Comparison of ENCODE assay signal across 1 cellular context in the genomic region with DNA sequence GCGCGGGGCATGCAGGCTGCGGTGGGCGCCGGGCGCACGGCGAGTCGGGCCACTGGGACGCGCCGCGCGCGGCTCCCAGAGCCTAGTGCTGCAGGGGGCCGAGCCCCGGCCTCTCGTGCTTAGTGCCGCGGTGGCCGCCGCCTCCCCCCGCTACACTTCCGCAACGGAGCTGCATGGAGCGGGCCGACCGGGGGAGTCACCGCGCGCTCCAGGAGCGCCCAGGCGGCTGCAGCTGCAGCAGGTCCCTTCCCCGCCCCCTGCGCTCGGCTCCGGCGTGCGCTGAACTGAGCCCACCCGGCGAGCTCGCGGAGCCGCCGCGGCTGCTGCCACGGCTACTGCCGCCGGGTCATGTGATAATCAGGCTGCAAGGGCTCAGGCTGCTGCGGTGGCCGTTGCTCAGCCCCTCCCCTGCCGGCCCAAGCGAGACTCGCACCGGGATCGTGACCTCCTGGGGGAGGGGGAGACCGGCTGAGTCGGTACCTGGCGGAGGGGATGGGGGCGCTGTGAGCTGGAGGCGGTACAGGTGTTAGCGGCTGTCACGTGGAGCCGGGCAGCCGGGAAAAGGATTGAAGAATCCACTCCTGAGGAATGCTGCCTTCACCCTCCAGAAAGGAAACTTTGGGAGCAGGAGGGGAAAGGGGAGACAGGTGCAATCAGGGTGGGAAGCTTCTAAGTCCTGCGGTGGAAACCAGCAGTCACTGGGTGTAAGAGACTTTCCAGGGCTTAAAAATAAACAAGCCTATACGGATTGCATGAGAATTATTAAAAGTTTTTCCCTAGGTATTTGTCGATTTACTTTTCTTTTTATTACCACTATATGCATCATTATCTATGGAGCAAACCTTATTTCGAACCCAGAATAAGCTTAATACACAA.
A peak's percentile ranks its signal among the peaks of the same experiment; 100 is the strongest.
TF ChIP-seq lines count a peak whose summit lies in the region.

A gene with protein sequence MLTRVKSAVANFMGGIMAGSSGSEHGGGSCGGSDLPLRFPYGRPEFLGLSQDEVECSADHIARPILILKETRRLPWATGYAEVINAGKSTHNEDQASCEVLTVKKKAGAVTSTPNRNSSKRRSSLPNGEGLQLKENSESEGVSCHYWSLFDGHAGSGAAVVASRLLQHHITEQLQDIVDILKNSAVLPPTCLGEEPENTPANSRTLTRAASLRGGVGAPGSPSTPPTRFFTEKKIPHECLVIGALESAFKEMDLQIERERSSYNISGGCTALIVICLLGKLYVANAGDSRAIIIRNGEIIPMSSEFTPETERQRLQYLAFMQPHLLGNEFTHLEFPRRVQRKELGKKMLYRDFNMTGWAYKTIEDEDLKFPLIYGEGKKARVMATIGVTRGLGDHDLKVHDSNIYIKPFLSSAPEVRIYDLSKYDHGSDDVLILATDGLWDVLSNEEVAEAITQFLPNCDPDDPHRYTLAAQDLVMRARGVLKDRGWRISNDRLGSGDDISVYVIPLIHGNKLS (minus strand): TSS at position 352 of the 876 bp plus-strand sequence. CDS start 414 bp downstream, outside the sequence.

TF ChIP-seq in HepG2, 621 proteins besides CTCF, POLR2A, EP300 and RAD21 (continued from another document and continues in another):
- TF ChIP-seq, protein P1, sequence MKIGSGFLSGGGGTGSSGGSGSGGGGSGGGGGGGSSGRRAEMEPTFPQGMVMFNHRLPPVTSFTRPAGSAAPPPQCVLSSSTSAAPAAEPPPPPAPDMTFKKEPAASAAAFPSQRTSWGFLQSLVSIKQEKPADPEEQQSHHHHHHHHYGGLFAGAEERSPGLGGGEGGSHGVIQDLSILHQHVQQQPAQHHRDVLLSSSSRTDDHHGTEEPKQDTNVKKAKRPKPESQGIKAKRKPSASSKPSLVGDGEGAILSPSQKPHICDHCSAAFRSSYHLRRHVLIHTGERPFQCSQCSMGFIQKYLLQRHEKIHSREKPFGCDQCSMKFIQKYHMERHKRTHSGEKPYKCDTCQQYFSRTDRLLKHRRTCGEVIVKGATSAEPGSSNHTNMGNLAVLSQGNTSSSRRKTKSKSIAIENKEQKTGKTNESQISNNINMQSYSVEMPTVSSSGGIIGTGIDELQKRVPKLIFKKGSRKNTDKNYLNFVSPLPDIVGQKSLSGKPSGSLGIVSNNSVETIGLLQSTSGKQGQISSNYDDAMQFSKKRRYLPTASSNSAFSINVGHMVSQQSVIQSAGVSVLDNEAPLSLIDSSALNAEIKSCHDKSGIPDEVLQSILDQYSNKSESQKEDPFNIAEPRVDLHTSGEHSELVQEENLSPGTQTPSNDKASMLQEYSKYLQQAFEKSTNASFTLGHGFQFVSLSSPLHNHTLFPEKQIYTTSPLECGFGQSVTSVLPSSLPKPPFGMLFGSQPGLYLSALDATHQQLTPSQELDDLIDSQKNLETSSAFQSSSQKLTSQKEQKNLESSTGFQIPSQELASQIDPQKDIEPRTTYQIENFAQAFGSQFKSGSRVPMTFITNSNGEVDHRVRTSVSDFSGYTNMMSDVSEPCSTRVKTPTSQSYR (CRISPR knock-in tag; IDR thresholded peaks at IDR 0.05; ENCODE audit: borderline replicate concordance), result peak; percentile 99
- TF ChIP-seq NFIC (IDR thresholded peaks at IDR 0.05; ENCODE audit: low read length), result no peak
- peak; percentile 57 for TF ChIP-seq HNRNPLL (IDR thresholded peaks at IDR 0.05; ENCODE audit: low read depth, low read length, poor library complexity, severe bottlenecking)
- TF ChIP-seq, protein P2, sequence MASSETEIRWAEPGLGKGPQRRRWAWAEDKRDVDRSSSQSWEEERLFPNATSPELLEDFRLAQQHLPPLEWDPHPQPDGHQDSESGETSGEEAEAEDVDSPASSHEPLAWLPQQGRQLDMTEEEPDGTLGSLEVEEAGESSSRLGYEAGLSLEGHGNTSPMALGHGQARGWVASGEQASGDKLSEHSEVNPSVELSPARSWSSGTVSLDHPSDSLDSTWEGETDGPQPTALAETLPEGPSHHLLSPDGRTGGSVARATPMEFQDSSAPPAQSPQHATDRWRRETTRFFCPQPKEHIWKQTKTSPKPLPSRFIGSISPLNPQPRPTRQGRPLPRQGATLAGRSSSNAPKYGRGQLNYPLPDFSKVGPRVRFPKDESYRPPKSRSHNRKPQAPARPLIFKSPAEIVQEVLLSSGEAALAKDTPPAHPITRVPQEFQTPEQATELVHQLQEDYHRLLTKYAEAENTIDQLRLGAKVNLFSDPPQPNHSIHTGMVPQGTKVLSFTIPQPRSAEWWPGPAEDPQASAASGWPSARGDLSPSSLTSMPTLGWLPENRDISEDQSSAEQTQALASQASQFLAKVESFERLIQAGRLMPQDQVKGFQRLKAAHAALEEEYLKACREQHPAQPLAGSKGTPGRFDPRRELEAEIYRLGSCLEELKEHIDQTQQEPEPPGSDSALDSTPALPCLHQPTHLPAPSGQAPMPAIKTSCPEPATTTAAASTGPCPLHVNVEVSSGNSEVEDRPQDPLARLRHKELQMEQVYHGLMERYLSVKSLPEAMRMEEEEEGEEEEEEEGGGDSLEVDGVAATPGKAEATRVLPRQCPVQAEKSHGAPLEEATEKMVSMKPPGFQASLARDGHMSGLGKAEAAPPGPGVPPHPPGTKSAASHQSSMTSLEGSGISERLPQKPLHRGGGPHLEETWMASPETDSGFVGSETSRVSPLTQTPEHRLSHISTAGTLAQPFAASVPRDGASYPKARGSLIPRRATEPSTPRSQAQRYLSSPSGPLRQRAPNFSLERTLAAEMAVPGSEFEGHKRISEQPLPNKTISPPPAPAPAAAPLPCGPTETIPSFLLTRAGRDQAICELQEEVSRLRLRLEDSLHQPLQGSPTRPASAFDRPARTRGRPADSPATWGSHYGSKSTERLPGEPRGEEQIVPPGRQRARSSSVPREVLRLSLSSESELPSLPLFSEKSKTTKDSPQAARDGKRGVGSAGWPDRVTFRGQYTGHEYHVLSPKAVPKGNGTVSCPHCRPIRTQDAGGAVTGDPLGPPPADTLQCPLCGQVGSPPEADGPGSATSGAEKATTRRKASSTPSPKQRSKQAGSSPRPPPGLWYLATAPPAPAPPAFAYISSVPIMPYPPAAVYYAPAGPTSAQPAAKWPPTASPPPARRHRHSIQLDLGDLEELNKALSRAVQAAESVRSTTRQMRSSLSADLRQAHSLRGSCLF (CRISPR knock-in tag; IDR thresholded peaks at IDR 0.05; ENCODE audit: borderline replicate concordance), result no peak
- 0 out of 2 replicates have a peak, but pooled peaks have one; percentile 59 for TF ChIP-seq ZFP1 (CRISPR knock-in tag; IDR thresholded peaks at IDR 0.05)
- no peak for TF ChIP-seq ZNF878 (CRISPR knock-in tag; IDR thresholded peaks at IDR 0.05)
- no peak for TF ChIP-seq SRSF1 (optimal IDR thresholded peaks at IDR 0.05; ENCODE audit: low read depth, low read length)
- no peak for TF ChIP-seq U2AF1 (optimal IDR thresholded peaks at IDR 0.05; ENCODE audit: low read depth, low read length)
- TF ChIP-seq, protein P3, sequence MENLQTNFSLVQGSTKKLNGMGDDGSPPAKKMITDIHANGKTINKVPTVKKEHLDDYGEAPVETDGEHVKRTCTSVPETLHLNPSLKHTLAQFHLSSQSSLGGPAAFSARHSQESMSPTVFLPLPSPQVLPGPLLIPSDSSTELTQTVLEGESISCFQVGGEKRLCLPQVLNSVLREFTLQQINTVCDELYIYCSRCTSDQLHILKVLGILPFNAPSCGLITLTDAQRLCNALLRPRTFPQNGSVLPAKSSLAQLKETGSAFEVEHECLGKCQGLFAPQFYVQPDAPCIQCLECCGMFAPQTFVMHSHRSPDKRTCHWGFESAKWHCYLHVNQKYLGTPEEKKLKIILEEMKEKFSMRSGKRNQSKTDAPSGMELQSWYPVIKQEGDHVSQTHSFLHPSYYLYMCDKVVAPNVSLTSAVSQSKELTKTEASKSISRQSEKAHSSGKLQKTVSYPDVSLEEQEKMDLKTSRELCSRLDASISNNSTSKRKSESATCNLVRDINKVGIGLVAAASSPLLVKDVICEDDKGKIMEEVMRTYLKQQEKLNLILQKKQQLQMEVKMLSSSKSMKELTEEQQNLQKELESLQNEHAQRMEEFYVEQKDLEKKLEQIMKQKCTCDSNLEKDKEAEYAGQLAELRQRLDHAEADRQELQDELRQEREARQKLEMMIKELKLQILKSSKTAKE (CRISPR knock-in tag; IDR thresholded peaks at IDR 0.05; ENCODE audit: borderline replicate concordance), result peak; percentile 93
- TF ChIP-seq ZBTB3 (CRISPR knock-in tag; IDR thresholded peaks at IDR 0.05; ENCODE audit: borderline replicate concordance, low read depth), result no peak
- TF ChIP-seq FOXC1 (CRISPR knock-in tag; IDR thresholded peaks at IDR 0.05; ENCODE audit: borderline replicate concordance), result no peak
- TF ChIP-seq, protein P4, sequence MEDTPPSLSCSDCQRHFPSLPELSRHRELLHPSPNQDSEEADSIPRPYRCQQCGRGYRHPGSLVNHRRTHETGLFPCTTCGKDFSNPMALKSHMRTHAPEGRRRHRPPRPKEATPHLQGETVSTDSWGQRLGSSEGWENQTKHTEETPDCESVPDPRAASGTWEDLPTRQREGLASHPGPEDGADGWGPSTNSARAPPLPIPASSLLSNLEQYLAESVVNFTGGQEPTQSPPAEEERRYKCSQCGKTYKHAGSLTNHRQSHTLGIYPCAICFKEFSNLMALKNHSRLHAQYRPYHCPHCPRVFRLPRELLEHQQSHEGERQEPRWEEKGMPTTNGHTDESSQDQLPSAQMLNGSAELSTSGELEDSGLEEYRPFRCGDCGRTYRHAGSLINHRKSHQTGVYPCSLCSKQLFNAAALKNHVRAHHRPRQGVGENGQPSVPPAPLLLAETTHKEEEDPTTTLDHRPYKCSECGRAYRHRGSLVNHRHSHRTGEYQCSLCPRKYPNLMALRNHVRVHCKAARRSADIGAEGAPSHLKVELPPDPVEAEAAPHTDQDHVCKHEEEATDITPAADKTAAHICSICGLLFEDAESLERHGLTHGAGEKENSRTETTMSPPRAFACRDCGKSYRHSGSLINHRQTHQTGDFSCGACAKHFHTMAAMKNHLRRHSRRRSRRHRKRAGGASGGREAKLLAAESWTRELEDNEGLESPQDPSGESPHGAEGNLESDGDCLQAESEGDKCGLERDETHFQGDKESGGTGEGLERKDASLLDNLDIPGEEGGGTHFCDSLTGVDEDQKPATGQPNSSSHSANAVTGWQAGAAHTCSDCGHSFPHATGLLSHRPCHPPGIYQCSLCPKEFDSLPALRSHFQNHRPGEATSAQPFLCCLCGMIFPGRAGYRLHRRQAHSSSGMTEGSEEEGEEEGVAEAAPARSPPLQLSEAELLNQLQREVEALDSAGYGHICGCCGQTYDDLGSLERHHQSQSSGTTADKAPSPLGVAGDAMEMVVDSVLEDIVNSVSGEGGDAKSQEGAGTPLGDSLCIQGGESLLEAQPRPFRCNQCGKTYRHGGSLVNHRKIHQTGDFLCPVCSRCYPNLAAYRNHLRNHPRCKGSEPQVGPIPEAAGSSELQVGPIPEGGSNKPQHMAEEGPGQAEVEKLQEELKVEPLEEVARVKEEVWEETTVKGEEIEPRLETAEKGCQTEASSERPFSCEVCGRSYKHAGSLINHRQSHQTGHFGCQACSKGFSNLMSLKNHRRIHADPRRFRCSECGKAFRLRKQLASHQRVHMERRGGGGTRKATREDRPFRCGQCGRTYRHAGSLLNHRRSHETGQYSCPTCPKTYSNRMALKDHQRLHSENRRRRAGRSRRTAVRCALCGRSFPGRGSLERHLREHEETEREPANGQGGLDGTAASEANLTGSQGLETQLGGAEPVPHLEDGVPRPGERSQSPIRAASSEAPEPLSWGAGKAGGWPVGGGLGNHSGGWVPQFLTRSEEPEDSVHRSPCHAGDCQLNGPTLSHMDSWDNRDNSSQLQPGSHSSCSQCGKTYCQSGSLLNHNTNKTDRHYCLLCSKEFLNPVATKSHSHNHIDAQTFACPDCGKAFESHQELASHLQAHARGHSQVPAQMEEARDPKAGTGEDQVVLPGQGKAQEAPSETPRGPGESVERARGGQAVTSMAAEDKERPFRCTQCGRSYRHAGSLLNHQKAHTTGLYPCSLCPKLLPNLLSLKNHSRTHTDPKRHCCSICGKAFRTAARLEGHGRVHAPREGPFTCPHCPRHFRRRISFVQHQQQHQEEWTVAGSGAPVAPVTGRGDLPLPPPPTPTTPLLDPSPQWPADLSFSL (CRISPR knock-in tag; IDR thresholded peaks at IDR 0.05), result 0 out of 2 replicates have a peak, but pooled peaks have one; percentile 24
- peak; percentile 70 for TF ChIP-seq GATAD1 (CRISPR knock-in tag; IDR thresholded peaks at IDR 0.05)
- TF ChIP-seq JARID2 (CRISPR knock-in tag; IDR thresholded peaks at IDR 0.05; ENCODE audit: insufficient replicate concordance), result peak; percentile 64
- peak; percentile 39; the same call in 1 of the 2 replicates for TF ChIP-seq NR1H2 (CRISPR knock-in tag; IDR thresholded peaks at IDR 0.05; ENCODE audit: borderline replicate concordance, low read depth)
- no peak for TF ChIP-seq ZNF775 (CRISPR knock-in tag; IDR thresholded peaks at IDR 0.05; ENCODE audit: borderline replicate concordance)
- TF ChIP-seq PHF20 (CRISPR knock-in tag; IDR thresholded peaks at IDR 0.05), result peak; percentile 58; the same call in 1 of the 2 replicates
- TF ChIP-seq ZNF850 (CRISPR knock-in tag; conservative IDR thresholded peaks at IDR 0.05), result no peak
- TF ChIP-seq, protein P5, sequence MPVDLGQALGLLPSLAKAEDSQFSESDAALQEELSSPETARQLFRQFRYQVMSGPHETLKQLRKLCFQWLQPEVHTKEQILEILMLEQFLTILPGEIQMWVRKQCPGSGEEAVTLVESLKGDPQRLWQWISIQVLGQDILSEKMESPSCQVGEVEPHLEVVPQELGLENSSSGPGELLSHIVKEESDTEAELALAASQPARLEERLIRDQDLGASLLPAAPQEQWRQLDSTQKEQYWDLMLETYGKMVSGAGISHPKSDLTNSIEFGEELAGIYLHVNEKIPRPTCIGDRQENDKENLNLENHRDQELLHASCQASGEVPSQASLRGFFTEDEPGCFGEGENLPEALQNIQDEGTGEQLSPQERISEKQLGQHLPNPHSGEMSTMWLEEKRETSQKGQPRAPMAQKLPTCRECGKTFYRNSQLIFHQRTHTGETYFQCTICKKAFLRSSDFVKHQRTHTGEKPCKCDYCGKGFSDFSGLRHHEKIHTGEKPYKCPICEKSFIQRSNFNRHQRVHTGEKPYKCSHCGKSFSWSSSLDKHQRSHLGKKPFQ (CRISPR knock-in tag; IDR thresholded peaks at IDR 0.05; ENCODE audit: insufficient replicate concordance), result peak; percentile 29
- TF ChIP-seq, protein P6, sequence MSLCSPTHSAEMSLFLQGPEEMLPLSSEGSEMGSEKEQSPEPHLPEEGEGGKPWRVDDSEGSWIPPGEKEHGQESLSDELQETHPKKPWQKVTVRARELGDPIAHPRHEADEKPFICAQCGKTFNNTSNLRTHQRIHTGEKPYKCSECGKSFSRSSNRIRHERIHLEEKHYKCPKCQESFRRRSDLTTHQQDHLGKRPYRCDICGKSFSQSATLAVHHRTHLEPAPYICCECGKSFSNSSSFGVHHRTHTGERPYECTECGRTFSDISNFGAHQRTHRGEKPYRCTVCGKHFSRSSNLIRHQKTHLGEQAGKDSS (CRISPR knock-in tag; IDR thresholded peaks at IDR 0.05; ENCODE audit: borderline replicate concordance, low read depth), result peak; percentile 86; the same call in 1 of the 2 replicates
- no peak for TF ChIP-seq SMAD3 (CRISPR knock-in tag; IDR thresholded peaks at IDR 0.05)
- TF ChIP-seq ZBTB20 (CRISPR knock-in tag; IDR thresholded peaks at IDR 0.05; ENCODE audit: borderline replicate concordance, low read depth), result no peak
- no peak for TF ChIP-seq PCBP2 (optimal IDR thresholded peaks at IDR 0.05; ENCODE audit: low read depth, low read length, poor library complexity, severe bottlenecking)
- peak; percentile 98 for TF ChIP-seq KDM4B (CRISPR knock-in tag; IDR thresholded peaks at IDR 0.05)
- peak; percentile 46; the same call in 1 of the 2 replicates for TF ChIP-seq ZNF343 (CRISPR knock-in tag; IDR thresholded peaks at IDR 0.05)
- TF ChIP-seq, protein P7, sequence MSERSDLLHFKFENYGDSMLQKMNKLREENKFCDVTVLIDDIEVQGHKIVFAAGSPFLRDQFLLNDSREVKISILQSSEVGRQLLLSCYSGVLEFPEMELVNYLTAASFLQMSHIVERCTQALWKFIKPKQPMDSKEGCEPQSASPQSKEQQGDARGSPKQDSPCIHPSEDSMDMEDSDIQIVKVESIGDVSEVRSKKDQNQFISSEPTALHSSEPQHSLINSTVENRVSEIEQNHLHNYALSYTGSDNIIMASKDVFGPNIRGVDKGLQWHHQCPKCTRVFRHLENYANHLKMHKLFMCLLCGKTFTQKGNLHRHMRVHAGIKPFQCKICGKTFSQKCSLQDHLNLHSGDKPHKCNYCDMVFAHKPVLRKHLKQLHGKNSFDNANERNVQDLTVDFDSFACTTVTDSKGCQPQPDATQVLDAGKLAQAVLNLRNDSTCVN (CRISPR knock-in tag; IDR thresholded peaks at IDR 0.05; ENCODE audit: borderline replicate concordance), result peak; percentile 86
